ENCODE assay signal across 8 cellular contexts in genomic region chr17:64261422-64262124, GRCh38. TPM values are rescaled to one million over a fixed set of nuclear protein-coding genes. Genes with fewer than 3 reads are reported as not detected.
DNase-seq lines count a peak whose midpoint lies in the region; ATAC-seq and TF ChIP-seq lines count a peak whose summit lies in the region.

No MANE protein-coding gene starts in this region.

- TF ChIP-seq EP300 in neural cell (conservative IDR thresholded peaks at IDR 0.05; ENCODE audit: poor library complexity, severe bottlenecking) = no peak

- TF ChIP-seq CTCF in C4-2B (conservative IDR thresholded peaks at IDR 0.05) (no peak), neural cell (IDR thresholded peaks at IDR 0.05; ENCODE audit: poor library complexity, severe bottlenecking) (no peak)

- H3K9ac ChIP-seq in NT2/D1 (ENCODE audit: insufficient read length, low read depth) (peak overlapping the region; percentile 83), duodenal mucosa (ENCODE audit: low read depth in 1 of 2, low read length in 2 of 2) (peak overlapping the region; percentile 60 to 86), neural cell (ENCODE audit: low read length) (peak overlapping the region; percentile 68)

- no peak for TF ChIP-seq RAD21 in neural cell (conservative IDR thresholded peaks at IDR 0.05)

- peak overlapping the region; percentile 70 for H3K4me3 ChIP-seq in NT2/D1 (ENCODE audit: insufficient read length, low read depth)
- H3K4me3 ChIP-seq in duodenal mucosa (ENCODE audit: low read depth in 1 of 2, low read length in 2 of 2) = peak overlapping the region; percentile 80 to 83
- H3K4me3 ChIP-seq in neural cell (ENCODE audit: low read length) = peak overlapping the region; percentile 96

- no peaks in the 10 kb centered on the region for H3K9me2 ChIP-seq in neural cell (ENCODE audit: insufficient read depth, low read length)

- no peaks in the 10 kb centered on the region for H3F3A ChIP-seq in neural cell (ENCODE audit: insufficient read depth, low read length, poor library complexity, severe bottlenecking)

- H3K27me3 ChIP-seq in NT2/D1 (ENCODE audit: insufficient read depth, insufficient read length) = peaks cover 33% of the 10 kb centered on the region
- no peaks in the 10 kb centered on the region for H3K27me3 ChIP-seq in duodenal mucosa (ENCODE audit: control insufficient read depth in 1 of 2, insufficient read depth in 2 of 2, low read length in 2 of 2)
- peaks cover 5% of the 10 kb centered on the region for H3K27me3 ChIP-seq in neural cell (ENCODE audit: insufficient read depth, low read depth, low read length)

- DNase-seq in NT2/D1 (ENCODE audit: low read depth, low spot score) (no peak), NCI-H2196 (lab: John Stamatoyannopoulos, UW; ENCODE audit: unreplicated experiment) (no peak), DMS 273 treated with DMSO at 0.1 percent for 48 hours (lab: John Stamatoyannopoulos, UW) (no peak)
- DNase-seq in stimulated activated CD4-positive, alpha-beta T cell treated with anti-CD3 and anti-CD28 coated beads, Interleukin-2, amount 100 ng/mL, for 24 hours = no peak

- H2AFZ ChIP-seq in neural cell (ENCODE audit: low read depth, low read length) = no peak overlapping the region

- H3K4me1 ChIP-seq in NT2/D1 (ENCODE audit: insufficient read depth, insufficient read length) (no peaks in the 10 kb centered on the region), duodenal mucosa (ENCODE audit: control insufficient read depth in 1 of 2, insufficient read depth in 2 of 2, low read length in 2 of 2) (peaks cover 20 to 23% of the 10 kb centered on the region in 2 donors)

- peak overlapping the region; percentile 94 for H3K27ac ChIP-seq in C4-2B
- H3K27ac ChIP-seq in duodenal mucosa (ENCODE audit: low read depth, low read length) = no peak overlapping the region
- H3K27ac ChIP-seq in neural cell (ENCODE audit: low read length) = no peak overlapping the region

- H3K36me3 ChIP-seq in NT2/D1 (ENCODE audit: insufficient read depth, insufficient read length, low read length) (no peaks in the 10 kb centered on the region), duodenal mucosa (ENCODE audit: control insufficient read depth in 1 of 2, insufficient read depth in 2 of 2, low read length in 2 of 2) (no peaks in the 10 kb centered on the region), neural cell (ENCODE audit: insufficient read depth, low read length) (no peaks in the 10 kb centered on the region)

- no peaks in the 10 kb centered on the region for H3K9me3 ChIP-seq in NT2/D1 (ENCODE audit: insufficient read depth, low read length)
- no peaks in the 10 kb centered on the region for H3K9me3 ChIP-seq in duodenal mucosa (ENCODE audit: control insufficient read depth in 1 of 2, low read length in 2 of 2)
- no peaks in the 10 kb centered on the region for H3K9me3 ChIP-seq in neural cell (ENCODE audit: low read length)

- ATAC-seq in GM21367 (IDR thresholded peaks at IDR 0.05; ENCODE audit: unreplicated experiment) = no peak

- peak overlapping the region; percentile 71 for H3K4me2 ChIP-seq in neural cell (ENCODE audit: low read length)

- no peaks in the 10 kb centered on the region for H4K20me1 ChIP-seq in neural cell (ENCODE audit: insufficient read depth)

- peaks cover 6% of the 10 kb centered on the region for H3K79me2 ChIP-seq in neural cell (replicated peaks; ENCODE audit: insufficient read depth, low read length)

TF ChIP-seq in neural cell, 6 proteins besides CTCF, POLR2A, EP300 and RAD21:
- TF ChIP-seq MXI1 (conservative IDR thresholded peaks at IDR 0.05; ENCODE audit: poor library complexity, severe bottlenecking) (no peak), REST (IDR thresholded peaks at IDR 0.05; ENCODE audit: borderline replicate concordance) (no peak), SMC3 (conservative IDR thresholded peaks at IDR 0.05; ENCODE audit: poor library complexity) (no peak), TAF1 (IDR thresholded peaks at IDR 0.05; ENCODE audit: low read depth) (no peak), EZH2 (IDR thresholded peaks at IDR 0.05; ENCODE audit: borderline replicate concordance, insufficient read depth, low read length, poor library complexity, severe bottlenecking) (no peak), POLR2AphosphoS5 (IDR thresholded peaks at IDR 0.05) (no peak)

RNA-seq across cellular contexts. Expression of gene TEX2, which starts 1.5 kb away (rescaled TPM):
- 19.7 and 20.6 TPM in 2 replicates for polyA plus RNA-seq in neural cell
- polyA minus RNA-seq in neural cell = 30.2 and 41.6 TPM in 2 replicates
